ENCODE assay signal across 8 cellular contexts in the genomic region with DNA sequence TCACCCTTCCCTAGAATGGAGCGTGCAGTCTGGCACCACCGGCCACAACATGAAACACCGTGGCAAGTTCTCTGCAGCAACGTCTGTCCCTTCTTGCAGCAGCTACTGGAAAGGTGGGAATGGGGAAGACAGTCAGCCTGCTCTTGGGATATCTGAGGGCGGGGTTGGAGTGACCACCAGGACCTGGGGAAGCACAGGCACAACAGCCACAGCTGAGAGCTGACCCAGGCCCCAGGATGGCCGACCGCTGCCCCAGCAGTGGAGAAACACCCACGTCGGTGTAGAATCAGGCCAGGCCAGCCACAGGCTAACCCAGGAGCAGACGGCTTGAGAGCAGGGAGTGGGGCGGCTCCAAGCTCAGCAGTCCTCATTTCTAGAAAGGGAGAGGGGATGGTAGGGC. TPM values are rescaled to one million over a fixed set of nuclear protein-coding genes. Genes with fewer than 3 reads are reported as not detected.
DNase-seq lines count a peak whose midpoint lies in the region; ATAC-seq and TF ChIP-seq lines count a peak whose summit lies in the region.
"Not testable (repeated sequence)": the region's sequence is repeated elsewhere in the genome, so short reads cannot be mapped to it uniquely, and the experiment has no call there.

No MANE protein-coding gene starts in this region.

- not testable (repeated sequence) for TF ChIP-seq CTCF in KMS-11 (conservative IDR thresholded peaks at IDR 0.05; ENCODE audit: low read depth, low read length); PC-9 (conservative IDR thresholded peaks at IDR 0.05); activated B cell treated with CpG ODN at 0.5 μM for 24 hours (IDR thresholded peaks at IDR 0.05)

- H3K4me2 ChIP-seq in KMS-11 (peak overlapping the region; percentile 88; the same call in 1 of the 2 replicates), PC-9 (peak overlapping the region; percentile 46; the same call in 1 of the 2 replicates)

- not testable (repeated sequence) for H3K9me3 ChIP-seq in CD4-positive, alpha-beta memory T cell (ENCODE audit: control insufficient read depth in 1 of 2, low read length in 2 of 2); PC-9 (ENCODE audit: insufficient read depth, low read depth)

- CTCF ChIA-PET in CD4-positive, alpha-beta memory T cell (lab: Charles Lee; ENCODE audit: partially characterized antibody), result interaction anchor here (0.8 to 1.8 kb wide), 4 partner anchors 15 to 325 kb away, joined by 3 to 12 read pairs (median 6); a partner anchor contains a TSS
- CTCF ChIA-PET in PC-9 (lab: Charles Lee) (interaction anchor here (0.6 kb wide), 2 partner anchors 11 to 33 kb away, joined by 3 to 6 read pairs; no protein-coding TSS in a partner anchor), activated B cell treated with CpG ODN at 0.5 μM for 24 hours (lab: Charles Lee) (interaction anchor here (1.4 to 2.7 kb wide), 4 partner anchors 15 to 59 kb away, joined by 3 to 12 read pairs (median 10); a partner anchor contains a TSS)
- CTCF ChIA-PET in activated naive CD4-positive, alpha-beta T cell treated with anti-CD3 and anti-CD28 coated beads, Interleukin-2, amount 10 ng/mL, durations not matched to agents 7 days and 5 days (lab: Charles Lee), result interaction anchor here (0.7 kb wide), 1 partner anchor 542 kb away, joined by 3 read pairs; no protein-coding TSS in a partner anchor

- not testable (repeated sequence) for H3K27ac ChIP-seq in CD4-positive, alpha-beta memory T cell (ENCODE audit: low read depth, low read length); PC-9
- H3K27ac ChIP-seq in KMS-11, result peak overlapping the region; percentile 62; the same call in 1 of the 2 replicates

- not testable (repeated sequence) for H3K79me2 ChIP-seq in KMS-11 (ENCODE audit: insufficient read depth, low read depth); PC-9 (ENCODE audit: low read depth)

- DNase-seq in CD4-positive, alpha-beta memory T cell; PC-9; activated B cell treated with CpG ODN at 0.5 μM for 24 hours; activated naive CD4-positive, alpha-beta T cell treated with anti-CD3 and anti-CD28 coated beads, Interleukin-2, amount 10 ng/mL, durations not matched to agents 7 days and 5 days; effector memory CD8-positive, alpha-beta T cell; naive thymus-derived CD8-positive, alpha-beta T cell; stimulated activated naive B cell treated with anti-CD40 and anti-IgM and Interleukin-4, amounts not matched to agents 10 μg/mL and 1 μg/mL and 100 μg/mL, for 72 hours: not testable (repeated sequence)

- H3K27me3 Mint-ChIP-seq in CD4-positive, alpha-beta memory T cell; activated B cell treated with CpG ODN at 0.5 μM for 24 hours; activated naive CD4-positive, alpha-beta T cell treated with anti-CD3 and anti-CD28 coated beads, Interleukin-2, amount 10 ng/mL, durations not matched to agents 7 days and 5 days; effector memory CD8-positive, alpha-beta T cell; naive thymus-derived CD8-positive, alpha-beta T cell; stimulated activated naive B cell treated with anti-CD40 and anti-IgM and Interleukin-4, amounts not matched to agents 10 μg/mL and 1 μg/mL and 100 μg/mL, for 72 hours: not testable (repeated sequence)

- intact Hi-C loops in CD4-positive, alpha-beta memory T cell (cut with micrococcal nuclease); PC-9 (cut with micrococcal nuclease; ENCODE audit: unreplicated experiment); activated B cell treated with CpG ODN at 0.5 μM for 24 hours (cut with micrococcal nuclease): not testable (repeated sequence)

- not testable (repeated sequence) for H3K9me2 ChIP-seq in PC-9 (ENCODE audit: insufficient read depth)

- not testable (repeated sequence) for H3K9me3 Mint-ChIP-seq in CD4-positive, alpha-beta memory T cell; activated B cell treated with CpG ODN at 0.5 μM for 24 hours; activated naive CD4-positive, alpha-beta T cell treated with anti-CD3 and anti-CD28 coated beads, Interleukin-2, amount 10 ng/mL, durations not matched to agents 7 days and 5 days; effector memory CD8-positive, alpha-beta T cell; naive thymus-derived CD8-positive, alpha-beta T cell; stimulated activated naive B cell treated with anti-CD40 and anti-IgM and Interleukin-4, amounts not matched to agents 10 μg/mL and 1 μg/mL and 100 μg/mL, for 72 hours

- peaks cover 30% of the 10 kb centered on the region for H3K4me1 ChIP-seq in CD4-positive, alpha-beta memory T cell (ENCODE audit: insufficient read depth, low read length)
- peaks cover 31% of the 10 kb centered on the region for H3K4me1 ChIP-seq in KMS-11 (ENCODE audit: low read depth, poor library complexity, severe bottlenecking)
- H3K4me1 ChIP-seq in PC-9 (replicated peaks; ENCODE audit: insufficient read depth), result peaks cover 29% of the 10 kb centered on the region

- H3K9ac ChIP-seq in KMS-11, result not testable (repeated sequence)

- H2AFZ ChIP-seq in KMS-11 (ENCODE audit: low read depth); PC-9: not testable (repeated sequence)

- H3K27ac Mint-ChIP-seq in CD4-positive, alpha-beta memory T cell, result peak overlapping the region in 5 of 7 donors; percentile 43 to 86 (median 70)
- H3K27ac Mint-ChIP-seq in activated B cell treated with CpG ODN at 0.5 μM for 24 hours, result peak overlapping the region; percentile 95
- peak overlapping the region; percentile 69 for H3K27ac Mint-ChIP-seq in activated naive CD4-positive, alpha-beta T cell treated with anti-CD3 and anti-CD28 coated beads, Interleukin-2, amount 10 ng/mL, durations not matched to agents 7 days and 5 days
- H3K27ac Mint-ChIP-seq in effector memory CD8-positive, alpha-beta T cell, result peak overlapping the region; percentile 49 to 84
- H3K27ac Mint-ChIP-seq in naive thymus-derived CD8-positive, alpha-beta T cell, result peak overlapping the region in 8 of 10 donors; percentile 47 to 93 (median 84)
- H3K27ac Mint-ChIP-seq in stimulated activated naive B cell treated with anti-CD40 and anti-IgM and Interleukin-4, amounts not matched to agents 10 μg/mL and 1 μg/mL and 100 μg/mL, for 72 hours, result peak overlapping the region; percentile 89

- not testable (repeated sequence) for H3K4me3 ChIP-seq in CD4-positive, alpha-beta memory T cell (ENCODE audit: low read length in 2 of 2); KMS-11 (IDR thresholded peaks at IDR 0.05; ENCODE audit: insufficient read depth, low read depth, low read length); PC-9

- peak overlapping the region in 1 of 8 donors; percentile 44 for H3K4me3 Mint-ChIP-seq in CD4-positive, alpha-beta memory T cell
- H3K4me3 Mint-ChIP-seq in activated B cell treated with CpG ODN at 0.5 μM for 24 hours; activated naive CD4-positive, alpha-beta T cell treated with anti-CD3 and anti-CD28 coated beads, Interleukin-2, amount 10 ng/mL, durations not matched to agents 7 days and 5 days; effector memory CD8-positive, alpha-beta T cell: not testable (repeated sequence)
- H3K4me3 Mint-ChIP-seq in naive thymus-derived CD8-positive, alpha-beta T cell, result peak overlapping the region in 6 of 10 donors; percentile 19 to 58 (median 52)
- peak overlapping the region in 1 of 2 donors; percentile 27 for H3K4me3 Mint-ChIP-seq in stimulated activated naive B cell treated with anti-CD40 and anti-IgM and Interleukin-4, amounts not matched to agents 10 μg/mL and 1 μg/mL and 100 μg/mL, for 72 hours

- not testable (repeated sequence) for H4K20me1 ChIP-seq in KMS-11 (ENCODE audit: insufficient read depth); PC-9 (ENCODE audit: insufficient read depth)

- peaks cover 30 to 51% (median 42%) of the 10 kb centered on the region in 4 donors for H3K4me1 Mint-ChIP-seq in CD4-positive, alpha-beta memory T cell
- H3K4me1 Mint-ChIP-seq in activated B cell treated with CpG ODN at 0.5 μM for 24 hours, result peaks cover 74% of the 10 kb centered on the region
- H3K4me1 Mint-ChIP-seq in activated naive CD4-positive, alpha-beta T cell treated with anti-CD3 and anti-CD28 coated beads, Interleukin-2, amount 10 ng/mL, durations not matched to agents 7 days and 5 days, result peaks cover 54% of the 10 kb centered on the region
- peaks cover 29 to 32% of the 10 kb centered on the region in 2 donors for H3K4me1 Mint-ChIP-seq in effector memory CD8-positive, alpha-beta T cell (ENCODE audit: low read depth in 2 of 2)
- peaks cover 28 to 76% (median 47%) of the 10 kb centered on the region in 4 donors for H3K4me1 Mint-ChIP-seq in naive thymus-derived CD8-positive, alpha-beta T cell
- peaks cover 73 to 77% of the 10 kb centered on the region in 2 donors for H3K4me1 Mint-ChIP-seq in stimulated activated naive B cell treated with anti-CD40 and anti-IgM and Interleukin-4, amounts not matched to agents 10 μg/mL and 1 μg/mL and 100 μg/mL, for 72 hours

- not testable (repeated sequence) for H3K27me3 ChIP-seq in CD4-positive, alpha-beta memory T cell (ENCODE audit: insufficient read depth, low read length); KMS-11 (ENCODE audit: insufficient read depth, low read depth); PC-9 (ENCODE audit: insufficient read depth, low read depth)

- BruUV-seq in PC-9 (replicated peaks; lab: Mats Ljungman, UMichigan), result not testable (repeated sequence)

- H3K36me3 Mint-ChIP-seq in CD4-positive, alpha-beta memory T cell, result peaks cover 14 to 15% of the 10 kb centered on the region in 2 donors
- H3K36me3 Mint-ChIP-seq in activated B cell treated with CpG ODN at 0.5 μM for 24 hours (ENCODE audit: low read depth), result peaks cover 18% of the 10 kb centered on the region
- H3K36me3 Mint-ChIP-seq in activated naive CD4-positive, alpha-beta T cell treated with anti-CD3 and anti-CD28 coated beads, Interleukin-2, amount 10 ng/mL, durations not matched to agents 7 days and 5 days, result peaks cover 20% of the 10 kb centered on the region
- not testable (repeated sequence) for H3K36me3 Mint-ChIP-seq in effector memory CD8-positive, alpha-beta T cell (ENCODE audit: insufficient read depth)
- peaks cover 0 to 18% (median 0%) of the 10 kb centered on the region in 3 donors for H3K36me3 Mint-ChIP-seq in naive thymus-derived CD8-positive, alpha-beta T cell
- H3K36me3 Mint-ChIP-seq in stimulated activated naive B cell treated with anti-CD40 and anti-IgM and Interleukin-4, amounts not matched to agents 10 μg/mL and 1 μg/mL and 100 μg/mL, for 72 hours, result peaks cover 25 to 64% of the 10 kb centered on the region in 2 donors

- POLR2A ChIA-PET in CD4-positive, alpha-beta memory T cell (lab: Charles Lee; ENCODE audit: partially characterized antibody), result interaction anchor here (0.7 to 2.4 kb wide), 3 partner anchors 15 to 197 kb away, joined by 3 to 22 read pairs (median 4); a partner anchor contains a TSS
- POLR2A ChIA-PET in PC-9 (lab: Charles Lee; ENCODE audit: unreplicated experiment), result interaction anchor here (0.6 kb wide), 1 partner anchor 15 kb away, joined by 3 read pairs; a partner anchor contains a TSS
- POLR2A ChIA-PET in activated B cell treated with CpG ODN at 0.5 μM for 24 hours (lab: Charles Lee), result interaction anchor here (1.5 to 2.9 kb wide), 3 partner anchors 15 to 197 kb away, joined by 5 to 50 read pairs (median 16); a partner anchor contains a TSS
- POLR2A ChIA-PET in naive thymus-derived CD8-positive, alpha-beta T cell (lab: Charles Lee), result interaction anchor here (1.6 kb wide), 1 partner anchor 15 kb away, joined by 6 read pairs; a partner anchor contains a TSS

- not testable (repeated sequence) for ATAC-seq in activated B cell treated with CpG ODN at 0.5 μM for 24 hours (ENCODE audit: low read depth); effector memory CD8-positive, alpha-beta T cell (replicated peaks); naive thymus-derived CD8-positive, alpha-beta T cell; stimulated activated naive B cell treated with anti-CD40 and anti-IgM and Interleukin-4, amounts not matched to agents 10 μg/mL and 1 μg/mL and 100 μg/mL, for 72 hours (replicated peaks)

- H3K36me3 ChIP-seq in CD4-positive, alpha-beta memory T cell (ENCODE audit: insufficient read depth, low read length); KMS-11 (ENCODE audit: insufficient read depth); PC-9 (ENCODE audit: low read depth): not testable (repeated sequence)

- peaks cover 16% of the 10 kb centered on the region; the same call in 1 of the 2 replicates for H3F3A ChIP-seq in PC-9 (ENCODE audit: insufficient read depth, low read depth)

RNA-seq across cellular contexts. Expression of a gene that starts 15.2 kb away (rescaled TPM):
- total RNA-seq in CD4-positive, alpha-beta memory T cell, result 10 to 100 TPM; 19.9 to 21.7 TPM
- 10 to 100 TPM; 41.5 to 43.1 TPM for polyA plus RNA-seq in CD4-positive, alpha-beta memory T cell
- total RNA-seq in PC-9 (2021), result 33.5 and 38.4 TPM in 2 replicates
- 26.5 and 30.6 TPM in 2 replicates for total RNA-seq in activated B cell treated with CpG ODN at 0.5 μM for 24 hours
- 10 to 100 TPM; 16.2 to 17.1 TPM for total RNA-seq in naive thymus-derived CD8-positive, alpha-beta T cell
- 10 to 100 TPM; 20.9 to 29.5 (median 23.1) TPM for polyA plus RNA-seq in naive thymus-derived CD8-positive, alpha-beta T cell

RNA-seq across cellular contexts. Expression of a gene that starts 15.4 kb away (rescaled TPM):
- 10 to 100 TPM in 1 of 2 experiments, 1 to 10 TPM in 1; 10.0 to 10.2 TPM for total RNA-seq in CD4-positive, alpha-beta memory T cell
- 10 to 100 TPM; 12.5 to 20.1 TPM for polyA plus RNA-seq in CD4-positive, alpha-beta memory T cell
- total RNA-seq in PC-9 (2021), result 60.8 and 61.4 TPM in 2 replicates
- 34.9 and 36.6 TPM in 2 replicates for total RNA-seq in activated B cell treated with CpG ODN at 0.5 μM for 24 hours
- total RNA-seq in naive thymus-derived CD8-positive, alpha-beta T cell, result 10 to 100 TPM in 1 of 2 experiments, 1 to 10 TPM in 1; 9.5 to 11.3 TPM
- 10 to 100 TPM; 20.2 to 30.2 (median 22.3) TPM for polyA plus RNA-seq in naive thymus-derived CD8-positive, alpha-beta T cell

RNA-seq across cellular contexts. Expression of a gene that starts 34.2 kb away (rescaled TPM):
- not detected for total RNA-seq in CD4-positive, alpha-beta memory T cell
- not detected for polyA plus RNA-seq in CD4-positive, alpha-beta memory T cell
- 51.4 and 62.9 TPM in 2 replicates for total RNA-seq in PC-9 (2021)
- 0.67 and 1.3 TPM in 2 replicates for total RNA-seq in activated B cell treated with CpG ODN at 0.5 μM for 24 hours
- total RNA-seq in naive thymus-derived CD8-positive, alpha-beta T cell, result not detected
- polyA plus RNA-seq in naive thymus-derived CD8-positive, alpha-beta T cell, result under 1 TPM in 1 of 3 donors, not detected in 2; 0.50 TPM

RNA-seq across cellular contexts. Expression of a gene that starts 39.8 kb away (rescaled TPM):
- 10 to 100 TPM; 30.7 TPM for total RNA-seq in CD4-positive, alpha-beta memory T cell
- 10 to 100 TPM; 58.1 to 82.6 TPM for polyA plus RNA-seq in CD4-positive, alpha-beta memory T cell
- total RNA-seq in PC-9 (2021), result 86.2 and 138 TPM in 2 replicates
- 51.7 and 53.6 TPM in 2 replicates for total RNA-seq in activated B cell treated with CpG ODN at 0.5 μM for 24 hours
- 10 to 100 TPM; 24.5 to 27.2 TPM for total RNA-seq in naive thymus-derived CD8-positive, alpha-beta T cell
- 10 to 100 TPM; 46.0 to 57.7 (median 51.8) TPM for polyA plus RNA-seq in naive thymus-derived CD8-positive, alpha-beta T cell

Comparison
In these comparisons a context has a peak if more than half of its experiments do, and no peak if none do; other contexts are left out.
1. RNA of a gene that starts 34.2 kb away (total RNA-seq): 51.4 to 62.9 TPM in PC-9; 0.67 to 1.3 TPM in activated B cell treated with CpG ODN at 0.5 μM for 24 hours, not detected in naive thymus-derived CD8-positive, alpha-beta T cell and not detected in CD4-positive, alpha-beta memory T cell; every median in the first group is over 10 times any median in the second.
2. Peak in every context shown above with its lines, with median percentiles within 50 percentile points of each other: H3K27ac Mint-ChIP-seq.